9 cellular contexts compared by ENCODE assay signal in the genomic region with DNA sequence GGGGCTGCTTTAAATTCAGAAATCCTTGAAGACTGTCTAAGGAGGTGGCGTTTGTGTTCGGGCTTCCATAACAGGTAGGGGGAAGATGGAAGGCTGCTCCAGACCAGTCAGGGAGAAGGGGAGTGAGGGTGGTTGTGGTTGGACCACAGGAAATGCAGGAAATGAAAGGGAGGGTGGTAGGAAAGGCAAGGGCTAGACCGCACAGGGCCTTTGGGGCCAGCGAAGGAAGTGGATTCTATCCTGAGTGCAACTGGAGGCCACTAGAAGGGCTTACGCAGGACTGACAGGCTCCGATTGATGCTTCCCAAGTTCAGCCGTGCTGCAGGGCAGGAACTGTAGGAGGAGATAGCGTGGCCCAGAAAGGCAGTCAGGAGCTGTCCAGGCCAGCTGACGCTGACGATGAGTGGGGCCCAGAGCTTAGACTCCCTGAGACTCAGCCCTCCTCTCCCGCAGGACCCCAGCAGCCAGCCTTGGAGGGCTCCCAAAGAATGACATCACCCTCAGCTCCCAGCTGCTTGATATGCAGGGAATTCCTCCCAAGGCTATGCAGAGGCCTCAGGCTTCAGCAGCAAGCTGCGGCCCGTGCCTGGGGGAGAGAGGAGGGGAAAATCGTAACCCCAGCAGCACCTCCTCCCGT. TPM values are rescaled to one million over a fixed set of nuclear protein-coding genes. Genes with fewer than 3 reads are reported as not detected.
DNase-seq lines count a peak whose midpoint lies in the region; ATAC-seq, FAIRE-seq and TF ChIP-seq lines count a peak whose summit lies in the region.
"Had no signal": no experiment of that assay in that cellular context is flagged by ENCODE, and none has a peak within 500 bp of the region (broad histone marks: within the 10 kb centered on the region; RNA-seq: fewer than 3 reads in every experiment).

No MANE protein-coding gene starts in this region.

- in situ Hi-C loops in GM13976 (cut with MboI; ENCODE audit: low sequenced_read_pairs, unreplicated experiment) = no loop called here

- H3K4me1 ChIP-seq in lung (ENCODE audit: control insufficient read depth in 2 of 2, insufficient read depth in 2 of 2, low read length in 2 of 2) (peaks cover 0 to 8% of the 10 kb centered on the region in 2 donors), aorta (ENCODE audit: control insufficient read depth in 1 of 2, insufficient read depth in 2 of 2, low read length in 2 of 2) (no peaks in the 10 kb centered on the region)

- no peaks in the 10 kb centered on the region for H3K4me1 Mint-ChIP-seq in activated T-cell treated with anti-CD3 and anti-CD28 coated beads, Interleukin-2, amount 50 U/mL, for 24 hours (ENCODE audit: low read depth)
- no peaks in the 10 kb centered on the region for H3K4me1 Mint-ChIP-seq in activated T-cell treated with anti-CD3 and anti-CD28 coated beads, Interleukin-2, amount 50 U/mL, for 4 hours (ENCODE audit: low read depth)

- no peak overlapping the region for H3K27ac Mint-ChIP-seq in activated T-cell treated with anti-CD3 and anti-CD28 coated beads, Interleukin-2, amount 50 U/mL, for 24 hours

- H3K9me3 Mint-ChIP-seq in activated T-cell treated with anti-CD3 and anti-CD28 coated beads, Interleukin-2, amount 50 U/mL, for 24 hours = no peaks in the 10 kb centered on the region
- no peaks in the 10 kb centered on the region for H3K9me3 Mint-ChIP-seq in activated T-cell treated with anti-CD3 and anti-CD28 coated beads, Interleukin-2, amount 50 U/mL, for 4 hours

- no peak for ATAC-seq in activated T-cell treated with anti-CD3 and anti-CD28 coated beads, Interleukin-2, amount 50 U/mL, for 4 hours
- peak; percentile 42 for ATAC-seq in lung (ENCODE audit: insufficient read depth, low FRiP score)
- peak; percentile 85 for ATAC-seq in aorta (ENCODE audit: low FRiP score)

- peak; percentile 8 for DNase-seq in activated T-cell treated with anti-CD3 and anti-CD28 coated beads, Interleukin-2, amount 50 U/mL, for 24 hours
- DNase-seq in activated T-cell treated with anti-CD3 and anti-CD28 coated beads, Interleukin-2, amount 50 U/mL, for 4 hours = no peak
- no peak for DNase-seq in lung (ENCODE audit: low spot score)
- DNase-seq in aorta = peak; percentile 78 to 79
- DNase-seq in NCI-H510A (lab: John Stamatoyannopoulos, UW) = no peak
- DNase-seq in GM13976 (ENCODE audit: low spot score) = no peak
- DNase-seq in NCI-H1436 treated with DMSO at 0.1 percent for 48 hours (lab: John Stamatoyannopoulos, UW) = no peak
- DNase-seq: activated T-cell treated with anti-CD3 and anti-CD28 coated beads for 4 hours had no signal

- FAIRE-seq in endometrium (lab: Jason Lieb, UNC) = peak; percentile 43

- WGBS in lung, 2 donors = 13 to 18% methylated on average over 15 of the region's 15 CpGs
- 10 to 13% methylated on average over 15 of the region's 15 CpGs for WGBS in aorta, 2 donors

- no peak overlapping the region for H3K4me3 Mint-ChIP-seq in activated T-cell treated with anti-CD3 and anti-CD28 coated beads, Interleukin-2, amount 50 U/mL, for 24 hours
- H3K4me3 Mint-ChIP-seq in activated T-cell treated with anti-CD3 and anti-CD28 coated beads, Interleukin-2, amount 50 U/mL, for 4 hours = no peak overlapping the region

- peaks cover 12% of the 10 kb centered on the region for H3K27me3 Mint-ChIP-seq in activated T-cell treated with anti-CD3 and anti-CD28 coated beads, Interleukin-2, amount 50 U/mL, for 24 hours
- peaks cover 12% of the 10 kb centered on the region for H3K27me3 Mint-ChIP-seq in activated T-cell treated with anti-CD3 and anti-CD28 coated beads, Interleukin-2, amount 50 U/mL, for 4 hours (ENCODE audit: low read depth)

- H3K36me3 Mint-ChIP-seq in activated T-cell treated with anti-CD3 and anti-CD28 coated beads, Interleukin-2, amount 50 U/mL, for 24 hours (ENCODE audit: low read depth) = no peaks in the 10 kb centered on the region
- H3K36me3 Mint-ChIP-seq in activated T-cell treated with anti-CD3 and anti-CD28 coated beads, Interleukin-2, amount 50 U/mL, for 4 hours (ENCODE audit: insufficient read depth) = no peaks in the 10 kb centered on the region

- TF ChIP-seq CTCF in lung (IDR thresholded peaks at IDR 0.05; ENCODE audit: control extremely low read depth, extremely low read depth) (no peak), GM13976 (IDR thresholded peaks at IDR 0.05; ENCODE audit: borderline replicate concordance, control extremely low read depth, extremely low read depth, insufficient read depth, missing control alignments) (no peak)

- H3K4me3 ChIP-seq in lung = no peak overlapping the region
- H3K4me3 ChIP-seq in aorta (ENCODE audit: low read length in 2 of 2) = no peak overlapping the region

- H3K36me3 ChIP-seq in lung (ENCODE audit: control insufficient read depth in 2 of 2, insufficient read depth in 2 of 2, low read length in 2 of 2) (no peaks in the 10 kb centered on the region), aorta (ENCODE audit: control insufficient read depth in 1 of 2, insufficient read depth in 2 of 2, low read length in 1 of 2) (no peaks in the 10 kb centered on the region)

- H3K9me3 ChIP-seq in lung (ENCODE audit: control insufficient read depth in 2 of 2, insufficient read depth in 1 of 2, low read length in 1 of 2) = no peaks in the 10 kb centered on the region
- no peaks in the 10 kb centered on the region for H3K9me3 ChIP-seq in aorta (ENCODE audit: control insufficient read depth, low read length)

- intact Hi-C loops in aorta (cut with DNase I) = no loop called here

- no peak overlapping the region for H3K27ac ChIP-seq in lung (ENCODE audit: low read depth in 1 of 2, low read length in 1 of 2)
- no peak overlapping the region for H3K27ac ChIP-seq in aorta (ENCODE audit: low read depth in 1 of 2, low read length in 2 of 2)

- H3K27me3 ChIP-seq in lung (ENCODE audit: control insufficient read depth, insufficient read depth) (no peaks in the 10 kb centered on the region), aorta (ENCODE audit: control insufficient read depth in 1 of 2, insufficient read depth in 2 of 2, low read length in 1 of 2) (no peaks in the 10 kb centered on the region)

RNA-seq across cellular contexts. Expression of gene KCNIP1, which starts 48.8 kb away (rescaled TPM):
- total RNA-seq in activated T-cell treated with anti-CD3 and anti-CD28 coated beads, Interleukin-2, amount 50 U/mL, for 4 hours = not detected
- 1 to 10 TPM in 1 of 2 donors, under 1 TPM in 1; 1.00 to 1.8 TPM for total RNA-seq in lung
- under 1 TPM; 0.13 to 0.45 TPM for polyA plus RNA-seq in lung
- under 1 TPM in 1 of 2 donors, not detected in 1; 0.42 TPM for total RNA-seq in aorta
- not detected for polyA plus RNA-seq in aorta

Comparison
In these comparisons a context has a peak if more than half of its experiments do, and no peak if none do; other contexts are left out.
1. DNase-seq: peak in activated T-cell treated with anti-CD3 and anti-CD28 coated beads, Interleukin-2, amount 50 U/mL, for 24 hours (single experiment) and aorta (2 of 2); none in activated T-cell treated with anti-CD3 and anti-CD28 coated beads, Interleukin-2, amount 50 U/mL, for 4 hours (single experiment), lung (single experiment), NCI-H510A (single experiment), GM13976 (single experiment) and NCI-H1436 treated with DMSO at 0.1 percent for 48 hours (single experiment).
2. ATAC-seq: peak in lung (single experiment) and aorta (single experiment); none in activated T-cell treated with anti-CD3 and anti-CD28 coated beads, Interleukin-2, amount 50 U/mL, for 4 hours (0 of 2).